Comparison of ENCODE assay signal across 1 cellular context in the genomic region with DNA sequence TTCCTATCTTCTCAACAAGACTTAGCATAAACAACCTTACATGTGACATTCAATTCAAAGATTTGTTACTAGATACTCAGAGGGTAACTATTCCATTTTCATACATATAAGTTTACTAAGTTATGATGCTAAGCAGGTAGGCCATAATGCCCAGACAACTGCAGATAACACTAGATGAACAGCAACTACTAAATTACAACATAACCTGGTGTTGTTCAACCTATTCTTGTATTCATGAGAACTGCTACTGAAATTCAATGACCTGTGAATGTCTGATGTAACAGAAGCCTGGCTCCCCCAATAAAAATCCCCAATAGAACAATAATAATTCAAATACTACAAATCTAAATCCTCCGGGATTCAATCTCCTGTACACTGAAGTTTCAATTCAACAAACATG.
TF ChIP-seq lines count a peak whose summit lies in the region.

No MANE protein-coding gene starts in this region.

TF ChIP-seq in endothelial cell of umbilical vein, 7 proteins besides CTCF, POLR2A, EP300 and RAD21:
- TF ChIP-seq, protein P1, sequence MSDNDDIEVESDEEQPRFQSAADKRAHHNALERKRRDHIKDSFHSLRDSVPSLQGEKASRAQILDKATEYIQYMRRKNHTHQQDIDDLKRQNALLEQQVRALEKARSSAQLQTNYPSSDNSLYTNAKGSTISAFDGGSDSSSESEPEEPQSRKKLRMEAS (IDR thresholded peaks at IDR 0.05; ENCODE audit: insufficient read depth, insufficient read length): no peak
- TF ChIP-seq EZH2 (IDR thresholded peaks at IDR 0.05; ENCODE audit: borderline replicate concordance, low read depth, low read length, severe bottlenecking): no peak
- no peak for TF ChIP-seq GATA2 (IDR thresholded peaks at IDR 0.05; ENCODE audit: insufficient read depth, insufficient read length, low read depth, low read length)
- no peak for TF ChIP-seq FOS (IDR thresholded peaks at IDR 0.05; ENCODE audit: borderline replicate concordance, insufficient read depth, low read length)
- TF ChIP-seq JUN (IDR thresholded peaks at IDR 0.05; ENCODE audit: borderline replicate concordance, insufficient read depth, insufficient read length, low read depth): no peak
- no peak for TF ChIP-seq MYC (IDR thresholded peaks at IDR 0.05; ENCODE audit: low read depth, low read length)
- TF ChIP-seq POLR2AphosphoS5 (IDR thresholded peaks at IDR 0.05; ENCODE audit: insufficient read depth, low read depth, low read length): no peak
